In genomic region chr19:7529246-7529600, GRCh38 we compare ENCODE assay signal across 1 cellular context.
TF ChIP-seq lines count a peak whose summit lies in the region.

No MANE protein-coding gene starts in this region.

TF ChIP-seq in IMR-90, 13 proteins besides CTCF, POLR2A, EP300 and RAD21:
- no peak for TF ChIP-seq MAFK (IDR thresholded peaks at IDR 0.05; ENCODE audit: low read depth, low read length)
- TF ChIP-seq RCOR1 (IDR thresholded peaks at IDR 0.05; ENCODE audit: insufficient replicate concordance, low read length): no peak
- no peak for TF ChIP-seq MAZ (IDR thresholded peaks at IDR 0.05; ENCODE audit: borderline replicate concordance, low read depth, low read length)
- no peak for TF ChIP-seq FOS (IDR thresholded peaks at IDR 0.05; ENCODE audit: low read depth, low read length)
- no peak for TF ChIP-seq CHD1 (IDR thresholded peaks at IDR 0.05; ENCODE audit: low read depth, low read length)
- no peak for TF ChIP-seq BHLHE40 (IDR thresholded peaks at IDR 0.05; ENCODE audit: low read depth, low read length)
- TF ChIP-seq CEBPB (IDR thresholded peaks at IDR 0.05; ENCODE audit: low read depth, low read length): no peak
- TF ChIP-seq NFE2L2 (IDR thresholded peaks at IDR 0.05; ENCODE audit: low read depth, low read length): no peak
- no peak for TF ChIP-seq ELK1 (IDR thresholded peaks at IDR 0.05; ENCODE audit: borderline replicate concordance, low read depth, low read length)
- TF ChIP-seq RFX5 (IDR thresholded peaks at IDR 0.05; ENCODE audit: low read depth, low read length): no peak
- TF ChIP-seq MXI1 (IDR thresholded peaks at IDR 0.05; ENCODE audit: borderline replicate concordance, low read depth, low read length): no peak
- no peak for TF ChIP-seq USF2 (IDR thresholded peaks at IDR 0.05; ENCODE audit: low read depth, low read length)
- TF ChIP-seq SMC3 (IDR thresholded peaks at IDR 0.05; ENCODE audit: low read depth, low read length): no peak
